Comparison of ENCODE assay signal across 20 cellular contexts in the genomic region with DNA sequence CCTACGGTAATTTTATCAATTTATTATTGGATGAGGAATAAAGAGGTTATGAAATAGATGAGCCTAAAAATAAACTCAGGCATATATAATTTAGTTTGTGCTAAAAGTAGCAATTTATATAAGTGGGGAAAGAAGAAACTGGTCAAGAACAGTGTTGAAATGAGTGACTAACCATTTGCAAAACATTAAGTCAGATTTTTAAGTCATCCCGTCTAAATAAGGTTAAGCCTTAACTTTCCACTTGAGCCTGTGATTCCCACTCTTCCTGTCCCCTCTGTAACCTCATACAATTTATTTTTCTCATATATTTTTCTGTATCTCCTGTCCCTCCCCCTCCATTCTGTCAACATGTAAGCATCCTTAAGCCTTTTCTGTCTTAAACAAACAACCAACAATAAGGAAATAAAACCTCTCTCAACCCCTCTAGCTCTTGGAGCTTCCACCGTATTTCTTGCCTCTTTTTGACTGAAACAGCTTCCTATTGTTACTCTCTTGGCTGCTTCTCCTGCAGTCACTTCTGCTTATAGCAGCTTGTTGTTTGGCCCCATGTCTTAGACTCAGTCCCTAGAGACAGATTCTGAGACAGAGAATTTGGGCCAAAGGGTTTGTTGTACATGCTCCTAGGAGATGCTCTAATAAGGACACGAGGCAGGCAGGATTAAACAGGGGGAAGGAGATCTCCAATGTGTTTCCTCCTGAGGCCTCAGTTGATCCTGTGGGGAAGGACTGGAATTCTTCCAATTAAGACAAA.
DNase-seq lines count a peak whose midpoint lies in the region; TF ChIP-seq lines count a peak whose summit lies in the region.
"Had no signal": no experiment of that assay in that cellular context is flagged by ENCODE, and none has a peak within 500 bp of the region (broad histone marks: within the 10 kb centered on the region; RNA-seq: fewer than 3 reads in every experiment).

No MANE protein-coding gene starts in this region.

- no peak overlapping the region for H3K27ac Mint-ChIP-seq in CD4-positive, alpha-beta memory T cell
- H3K27ac Mint-ChIP-seq: activated naive CD4-positive, alpha-beta T cell treated with anti-CD3 and anti-CD28 coated beads for 36 hours; WTC11 had no signal

- peaks cover 0 to 3% of the 10 kb centered on the region in 2 donors for H3K9me3 ChIP-seq in CD4-positive, alpha-beta memory T cell (ENCODE audit: control insufficient read depth in 1 of 2, low read length in 2 of 2)
- H3K9me3 ChIP-seq in ovary: no peaks in the 10 kb centered on the region
- H3K9me3 ChIP-seq: body of pancreas, spleen, vagina had no signal

- 65 to 81% (median 76%) methylated on average over 4 of the region's 4 CpGs for WGBS in ovary, 3 donors

- CTCF ChIA-PET in CD4-positive, alpha-beta memory T cell (lab: Charles Lee; ENCODE audit: partially characterized antibody): no interaction called here

- POLR2A ChIA-PET in CD4-positive, alpha-beta memory T cell (lab: Charles Lee; ENCODE audit: partially characterized antibody): no interaction called here

- no peak overlapping the region for H3K4me3 Mint-ChIP-seq in CD4-positive, alpha-beta memory T cell
- H3K4me3 Mint-ChIP-seq: activated naive CD4-positive, alpha-beta T cell treated with anti-CD3 and anti-CD28 coated beads for 36 hours; WTC11 had no signal

- no peak for TF ChIP-seq EP300 in ovary (IDR thresholded peaks at IDR 0.05)

- no peaks in the 10 kb centered on the region for H3K36me3 ChIP-seq in CD4-positive, alpha-beta memory T cell (ENCODE audit: insufficient read depth, low read length)
- no peaks in the 10 kb centered on the region for H3K36me3 ChIP-seq in ovary
- H3K36me3 ChIP-seq: spleen, vagina had no signal

- no peaks in the 10 kb centered on the region for H3K4me1 Mint-ChIP-seq in CD4-positive, alpha-beta memory T cell

- no peak for TF ChIP-seq POLR2A in ovary (IDR thresholded peaks at IDR 0.05)

- H3K4me1 ChIP-seq in CD4-positive, alpha-beta memory T cell (ENCODE audit: insufficient read depth, low read length): no peaks in the 10 kb centered on the region
- no peaks in the 10 kb centered on the region for H3K4me1 ChIP-seq in ovary (ENCODE audit: insufficient read depth)
- H3K4me1 ChIP-seq: body of pancreas, spleen, vagina had no signal

- H3K27ac ChIP-seq in CD4-positive, alpha-beta memory T cell (ENCODE audit: low read depth, low read length): no peak overlapping the region
- no peak overlapping the region for H3K27ac ChIP-seq in ovary
- H3K27ac ChIP-seq: body of pancreas, spleen, vagina had no signal

- no peaks in the 10 kb centered on the region for H3K36me3 Mint-ChIP-seq in CD4-positive, alpha-beta memory T cell
- H3K36me3 Mint-ChIP-seq: WTC11 had no signal

- H3K4me3 ChIP-seq in AG09309 (ENCODE audit: control insufficient read depth, low read depth, low read length) (no peak overlapping the region), ovary (no peak overlapping the region)
- no peak overlapping the region for H3K4me3 ChIP-seq in CD4-positive, alpha-beta memory T cell (ENCODE audit: low read length in 2 of 2)
- H3K4me3 ChIP-seq: body of pancreas, GM12878, spleen, vagina had no signal

- no peak for TF ChIP-seq CTCF in AG09309 (IDR thresholded peaks at IDR 0.05; ENCODE audit: control insufficient read depth, insufficient read depth, low read depth, low read length, missing control alignments)
- TF ChIP-seq CTCF in ovary (IDR thresholded peaks at IDR 0.05): no peak

- intact Hi-C loops in CD4-positive, alpha-beta memory T cell (cut with micrococcal nuclease): no loop called here
- intact Hi-C loops in ovary (cut with DNase I): no loop called here

- peaks cover 0 to 9% (median 5%) of the 10 kb centered on the region in 8 donors for H3K9me3 Mint-ChIP-seq in CD4-positive, alpha-beta memory T cell
- H3K9me3 Mint-ChIP-seq: activated naive CD4-positive, alpha-beta T cell treated with anti-CD3 and anti-CD28 coated beads for 36 hours had no signal

- no peaks in the 10 kb centered on the region for H3K27me3 ChIP-seq in CD4-positive, alpha-beta memory T cell (ENCODE audit: insufficient read depth, low read length)
- H3K27me3 ChIP-seq in ovary: no peaks in the 10 kb centered on the region
- H3K27me3 ChIP-seq: body of pancreas, spleen, vagina had no signal

- DNase-seq in AG09309 (ENCODE audit: low read depth) (peak; percentile 32), NOMO-1 treated with DMSO at 0.1 percent for 48 hours (lab: John Stamatoyannopoulos, UW; ENCODE audit: unreplicated experiment) (peak; percentile 70), fibroblast of peridontal ligament (ENCODE audit: extremely low read depth) (peak; percentile 69), midbrain (lab: John Stamatoyannopoulos, UW) (peak; percentile 17), T1000 (lab: John Stamatoyannopoulos, UW) (no peak), ovary (no peak)
- no peak for DNase-seq in CD4-positive, alpha-beta memory T cell
- DNase-seq in activated CD8-positive, alpha-beta memory T cell treated with anti-CD3 and anti-CD28 coated beads, Interleukin-2, amount 50 U/mL, for 48 hours: no peak
- DNase-seq: activated naive CD4-positive, alpha-beta T cell treated with anti-CD3 and anti-CD28 coated beads for 36 hours; body of pancreas; effector CD8-positive, alpha-beta T cell; foreskin melanocyte; NCI-H146; NCI-H510A; occipital lobe; spleen; stimulated activated naive CD8-positive, alpha-beta T cell treated with anti-CD3 and anti-CD28 coated beads, Interleukin-15, Interleukin-2, amounts not matched to agents 100 U/mL and 50 U/mL, for 24 hours had no signal

- no peaks in the 10 kb centered on the region for H3K27me3 Mint-ChIP-seq in CD4-positive, alpha-beta memory T cell

Comparison
In these comparisons a context has a peak if more than half of its experiments do, and no peak if none do; other contexts are left out.
1. DNase-seq: peak in AG09309 (single experiment), NOMO-1 treated with DMSO at 0.1 percent for 48 hours (single experiment), fibroblast of peridontal ligament (single experiment) and midbrain (single experiment); none in CD4-positive, alpha-beta memory T cell (0 of 5), T1000 (single experiment), activated CD8-positive, alpha-beta memory T cell treated with anti-CD3 and anti-CD28 coated beads, Interleukin-2, amount 50 U/mL, for 48 hours (single experiment) and ovary (0 of 5).